Comparison of ENCODE assay signal across 9 cellular contexts in the genomic region with DNA sequence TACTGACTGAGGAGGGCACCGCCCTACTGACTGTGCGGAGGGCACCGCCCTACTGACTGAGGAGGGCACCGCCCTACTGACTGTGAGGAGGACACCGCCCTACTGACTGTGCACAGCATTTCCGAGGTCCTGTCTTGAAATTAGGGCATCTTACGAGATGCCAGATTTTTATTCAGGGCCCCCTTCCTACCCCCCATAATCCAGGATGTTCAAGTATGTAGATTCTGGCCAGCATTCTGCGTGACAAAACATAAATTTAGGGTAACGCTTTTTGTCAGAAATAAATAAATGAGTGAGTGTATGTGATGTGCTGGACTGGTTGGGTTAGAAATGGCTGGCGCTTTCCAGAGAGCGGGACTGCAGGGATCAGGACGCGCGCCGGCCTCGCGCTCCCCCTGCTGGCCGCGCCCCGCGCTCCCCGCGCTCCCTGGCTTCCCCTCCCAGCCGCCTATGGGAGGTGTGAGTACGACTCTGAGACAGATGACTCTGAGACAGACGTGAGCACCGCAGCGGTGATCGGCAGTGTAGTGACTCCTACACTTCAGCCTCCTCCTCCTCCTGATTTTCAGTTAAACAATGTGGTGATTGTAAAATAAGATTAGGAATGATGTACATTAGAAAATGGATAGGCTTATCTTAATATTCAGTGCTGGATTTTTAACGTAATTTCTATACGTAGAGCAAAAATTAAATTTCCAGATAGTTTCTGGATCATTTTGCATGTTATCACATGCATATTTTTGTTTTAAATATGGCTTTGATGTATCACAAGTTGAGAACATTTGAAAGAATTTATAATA.
DNase-seq lines count a peak whose midpoint lies in the region; ATAC-seq and TF ChIP-seq lines count a peak whose summit lies in the region.
"Had no signal": no experiment of that assay in that cellular context is flagged by ENCODE, and none has a peak within 500 bp of the region (broad histone marks: within the 10 kb centered on the region; RNA-seq: fewer than 3 reads in every experiment).

No MANE protein-coding gene starts in this region.

- H3K36me3 Mint-ChIP-seq in immature natural killer cell = no peaks in the 10 kb centered on the region

- DNase-seq in NK-92 treated with Interleukin-12 subunit alpha and Interleukin-12 subunit beta, amount 100 ng/mL, for 24 hours (lab: John Stamatoyannopoulos, UW) = peak; percentile 17
- DNase-seq in NK-92 (lab: John Stamatoyannopoulos, UW; ENCODE audit: unreplicated experiment) = no peak
- DNase-seq in NCI-H2081 (lab: John Stamatoyannopoulos, UW) = peak; percentile 68 to 80
- peak; percentile 72 for DNase-seq in brain microvascular endothelial cell
- DNase-seq in immature natural killer cell = peak; percentile 61 to 69 (median 65)
- peak; percentile 81 for DNase-seq in stimulated activated CD4-positive, alpha-beta T cell treated with anti-CD3 and anti-CD28 coated beads, Interleukin-15, amount 100 ng/mL, for 24 hours

- peaks cover 8 to 20% of the 10 kb centered on the region in 2 donors for H3K4me1 Mint-ChIP-seq in immature natural killer cell

- peak; percentile 99 for ATAC-seq in HG02885 (IDR thresholded peaks at IDR 0.05; ENCODE audit: poor library complexity, unreplicated experiment)

- peak overlapping the region in 2 of 6 donors; percentile 49 to 66 for H3K27ac Mint-ChIP-seq in immature natural killer cell

- no peaks in the 10 kb centered on the region for H3K27me3 ChIP-seq in brain microvascular endothelial cell (replicated peaks)

- TF ChIP-seq CTCF in VCaP (conservative IDR thresholded peaks at IDR 0.05) (peak; percentile 98), brain microvascular endothelial cell (IDR thresholded peaks at IDR 0.05; ENCODE audit: low read depth, low read length, missing control alignments) (peak; percentile 74)

- H3K9me3 Mint-ChIP-seq in immature natural killer cell = no peaks in the 10 kb centered on the region

- peak overlapping the region; percentile 22 for H3K4me3 ChIP-seq in brain microvascular endothelial cell (ENCODE audit: low read depth, low read length)
- H3K4me3 ChIP-seq: BLaER1 treated with 17β-estradiol and CSF1 and Interleukin-3, amounts not matched to agents 10 nM and 100 nM had no signal

- in situ Hi-C loops in brain microvascular endothelial cell (cut with HindIII; ENCODE audit: low pct_ligation_motif_present, low sequenced_read_pairs) = no loop called here

- H3K27ac ChIP-seq in VCaP (peak overlapping the region; percentile 58), brain microvascular endothelial cell (no peak overlapping the region)
- H3K27ac ChIP-seq: BLaER1 treated with 17β-estradiol and CSF1 and Interleukin-3, amounts not matched to agents 10 nM and 100 nM had no signal

- H3K36me3 ChIP-seq in brain microvascular endothelial cell (replicated peaks) = no peaks in the 10 kb centered on the region

- H3K4me3 Mint-ChIP-seq in immature natural killer cell = peak overlapping the region; percentile 49 to 79 (median 71)

- no peaks in the 10 kb centered on the region for H3K27me3 Mint-ChIP-seq in immature natural killer cell (ENCODE audit: low read depth in 3 of 3)
